Comparison of ENCODE assay signal across 8 cellular contexts in genomic region chr17:74453665-74454196, GRCh38. TPM values are rescaled to one million over a fixed set of nuclear protein-coding genes. Genes with fewer than 3 reads are reported as not detected.
DNase-seq lines count a peak whose midpoint lies in the region; ATAC-seq, FAIRE-seq and TF ChIP-seq lines count a peak whose summit lies in the region.

No MANE protein-coding gene starts in this region.

- H3K4me3 ChIP-seq in epithelial cell of proximal tubule (ENCODE audit: low read depth, low read length) = peak overlapping the region; percentile 52

- ATAC-seq in HG03571 (IDR thresholded peaks at IDR 0.05; ENCODE audit: unreplicated experiment) = peak; percentile 10

- intact Hi-C loops in activated naive CD4-positive, alpha-beta T cell treated with anti-CD3 and anti-CD28 coated beads for 36 hours (cut with micrococcal nuclease) = no loop called here

- no peak for FAIRE-seq in urothelium cell line (lab: Jason Lieb, UNC)

- H3K4me1 Mint-ChIP-seq in activated naive CD4-positive, alpha-beta T cell treated with anti-CD3 and anti-CD28 coated beads for 36 hours (ENCODE audit: low read depth) = peaks cover 4% of the 10 kb centered on the region
- peaks cover 48% of the 10 kb centered on the region for H3K4me1 Mint-ChIP-seq in neural crest cell

- CTCF ChIA-PET in activated naive CD4-positive, alpha-beta T cell treated with anti-CD3 and anti-CD28 coated beads for 36 hours (lab: Charles Lee) = interaction anchor here (0.9 to 7.0 kb wide), 6 partner anchors 10 to 86 kb away, joined by 3 to 97 read pairs (median 4); partner anchors contain the start of gene GPR142

- DNase-seq in activated naive CD4-positive, alpha-beta T cell treated with Interleukin-2 at 50 U/mL for 16 hours = peak; percentile 74
- DNase-seq in activated naive CD4-positive, alpha-beta T cell treated with anti-CD3 and anti-CD28 coated beads for 36 hours = no peak
- peak; percentile 46 for DNase-seq in activated CD4-positive, alpha-beta T cell treated with anti-CD3 and anti-CD28 coated beads for 1 hour
- no peak for DNase-seq in epithelial cell of proximal tubule (ENCODE audit: low read depth)
- no peak for DNase-seq in neural crest cell (ENCODE audit: low read depth, low spot score)
- peak; percentile 99 for DNase-seq in urothelium cell line (ENCODE audit: low spot score)
- DNase-seq in hepatic stellate cell (ENCODE audit: low spot score) = no peak

- no peak overlapping the region for H3K4me3 Mint-ChIP-seq in activated naive CD4-positive, alpha-beta T cell treated with anti-CD3 and anti-CD28 coated beads for 36 hours
- peak overlapping the region; percentile 82 for H3K4me3 Mint-ChIP-seq in neural crest cell

- no peaks in the 10 kb centered on the region for H3K9me3 Mint-ChIP-seq in activated naive CD4-positive, alpha-beta T cell treated with anti-CD3 and anti-CD28 coated beads for 36 hours
- H3K9me3 Mint-ChIP-seq in neural crest cell = no peaks in the 10 kb centered on the region

- H3K27me3 Mint-ChIP-seq in activated naive CD4-positive, alpha-beta T cell treated with anti-CD3 and anti-CD28 coated beads for 36 hours (ENCODE audit: low read depth) = peaks cover 8% of the 10 kb centered on the region
- H3K27me3 Mint-ChIP-seq in neural crest cell (ENCODE audit: low read depth) = peaks cover 24% of the 10 kb centered on the region

- no peak overlapping the region for H3K27ac Mint-ChIP-seq in activated naive CD4-positive, alpha-beta T cell treated with anti-CD3 and anti-CD28 coated beads for 36 hours
- H3K27ac Mint-ChIP-seq in neural crest cell (ENCODE audit: unreplicated experiment) = no peak overlapping the region

- no peak for TF ChIP-seq CTCF in epithelial cell of proximal tubule (conservative IDR thresholded peaks at IDR 0.05; ENCODE audit: low read depth, low read length)
- TF ChIP-seq CTCF in neural crest cell (conservative IDR thresholded peaks at IDR 0.05) = no peak

- no peaks in the 10 kb centered on the region for H3K36me3 Mint-ChIP-seq in activated naive CD4-positive, alpha-beta T cell treated with anti-CD3 and anti-CD28 coated beads for 36 hours (ENCODE audit: low read depth)
- no peaks in the 10 kb centered on the region for H3K36me3 Mint-ChIP-seq in neural crest cell (ENCODE audit: low read depth)

RNA-seq across cellular contexts. Expression of gene CD300A, which starts 12.7 kb away (rescaled TPM):
- 1 to 10 TPM; 1.3 to 1.8 TPM for total RNA-seq in activated naive CD4-positive, alpha-beta T cell treated with anti-CD3 and anti-CD28 coated beads for 36 hours
- not detected in 2 replicates for total RNA-seq in epithelial cell of proximal tubule
- not detected in 2 replicates for total RNA-seq in neural crest cell

RNA-seq across cellular contexts. Expression of gene GPRC5C, which starts 21.8 kb away (rescaled TPM):
- not detected for total RNA-seq in activated naive CD4-positive, alpha-beta T cell treated with anti-CD3 and anti-CD28 coated beads for 36 hours
- total RNA-seq in epithelial cell of proximal tubule (48.3 and 61.7 TPM in 2 replicates), neural crest cell (3.1 and 4.6 TPM in 2 replicates)

Comparison
In these comparisons a context has a peak if more than half of its experiments do, and no peak if none do; other contexts are left out.
1. DNase-seq: peak in activated naive CD4-positive, alpha-beta T cell treated with Interleukin-2 at 50 U/mL for 16 hours (single experiment), activated CD4-positive, alpha-beta T cell treated with anti-CD3 and anti-CD28 coated beads for 1 hour (single experiment) and urothelium cell line (single experiment); none in activated naive CD4-positive, alpha-beta T cell treated with anti-CD3 and anti-CD28 coated beads for 36 hours (single experiment), epithelial cell of proximal tubule (single experiment), neural crest cell (single experiment) and hepatic stellate cell (single experiment).